9 cellular contexts compared by ENCODE assay signal in the genomic region with DNA sequence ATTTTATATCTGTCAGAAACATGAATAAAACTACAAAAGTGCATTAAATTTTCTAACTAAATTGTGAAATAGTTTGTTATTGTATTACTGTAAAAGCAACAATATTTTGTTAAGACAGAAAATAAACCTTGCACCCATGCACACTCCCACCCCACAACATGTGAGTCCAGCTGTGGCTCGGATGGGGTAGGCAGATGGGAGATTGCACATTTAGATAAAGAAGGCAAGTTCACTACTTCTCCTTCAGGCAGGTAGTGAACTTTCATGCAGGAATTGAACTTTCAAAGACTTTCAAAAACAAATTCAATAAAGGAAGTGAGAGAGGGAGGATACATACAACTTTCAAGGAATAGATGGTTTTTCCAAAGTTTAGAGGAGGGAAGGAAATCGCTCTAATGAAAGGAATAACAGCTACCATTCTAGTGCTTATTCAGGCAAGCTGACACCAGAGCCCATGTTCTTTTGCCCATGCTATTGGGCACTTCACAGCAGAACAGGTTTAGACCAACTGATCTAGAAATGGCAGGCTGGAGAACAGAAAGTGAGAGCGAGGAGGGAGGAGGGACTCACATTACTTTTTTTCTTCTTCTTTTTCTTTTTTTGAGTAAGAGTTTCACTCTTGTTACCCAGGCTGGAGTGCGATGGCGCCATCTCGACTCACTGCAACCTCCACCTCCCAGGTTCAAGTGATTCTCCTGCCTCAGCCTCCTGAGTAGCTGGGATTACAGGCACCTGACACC. TPM values are rescaled to one million over a fixed set of nuclear protein-coding genes. Genes with fewer than 3 reads are reported as not detected.
DNase-seq lines count a peak whose midpoint lies in the region; ATAC-seq and TF ChIP-seq lines count a peak whose summit lies in the region.
"Had no signal": no experiment of that assay in that cellular context is flagged by ENCODE, and none has a peak within 500 bp of the region (broad histone marks: within the 10 kb centered on the region; RNA-seq: fewer than 3 reads in every experiment).

No MANE protein-coding gene starts in this region.

- H3K4me3 Mint-ChIP-seq in activated CD4-positive, alpha-beta T cell treated with anti-CD3 and anti-CD28 coated beads, Interleukin-2, amount 10 ng/mL, durations not matched to agents 24 days and 14 days: peak overlapping the region; percentile 11
- H3K4me3 Mint-ChIP-seq in activated CD4-positive, alpha-beta T cell treated with anti-CD3 and anti-CD28 coated beads, Interleukin-2, amount 10 ng/mL, durations not matched to agents 7 days and 5 days: no peak overlapping the region

- peaks cover 42% of the 10 kb centered on the region for H3K4me1 Mint-ChIP-seq in activated CD4-positive, alpha-beta T cell treated with anti-CD3 and anti-CD28 coated beads, Interleukin-2, amount 10 ng/mL, durations not matched to agents 24 days and 14 days
- peaks cover 45% of the 10 kb centered on the region for H3K4me1 Mint-ChIP-seq in activated CD4-positive, alpha-beta T cell treated with anti-CD3 and anti-CD28 coated beads, Interleukin-2, amount 10 ng/mL, durations not matched to agents 7 days and 5 days

- H3K27ac ChIP-seq in osteoblast (ENCODE audit: low read depth, low read length): no peak overlapping the region

- no peak overlapping the region for H3K27ac Mint-ChIP-seq in activated CD4-positive, alpha-beta T cell treated with anti-CD3 and anti-CD28 coated beads, Interleukin-2, amount 10 ng/mL, durations not matched to agents 24 days and 14 days
- H3K27ac Mint-ChIP-seq in activated CD4-positive, alpha-beta T cell treated with anti-CD3 and anti-CD28 coated beads, Interleukin-2, amount 10 ng/mL, durations not matched to agents 7 days and 5 days: no peak overlapping the region

- peaks cover 4% of the 10 kb centered on the region for H3K4me1 ChIP-seq in osteoblast (ENCODE audit: insufficient read depth, low read length)

- H3K4me3 ChIP-seq in osteoblast (ENCODE audit: insufficient read depth, low read length): no peak overlapping the region

- H3K79me2 ChIP-seq in osteoblast (ENCODE audit: insufficient read depth, low read length): no peaks in the 10 kb centered on the region

- TF ChIP-seq CTCF in osteoblast (IDR thresholded peaks at IDR 0.05; ENCODE audit: extremely low read depth, low read depth, low read length): no peak

- H3K27me3 Mint-ChIP-seq in activated CD4-positive, alpha-beta T cell treated with anti-CD3 and anti-CD28 coated beads, Interleukin-2, amount 10 ng/mL, durations not matched to agents 24 days and 14 days: peaks cover 2% of the 10 kb centered on the region
- peaks cover 4% of the 10 kb centered on the region for H3K27me3 Mint-ChIP-seq in activated CD4-positive, alpha-beta T cell treated with anti-CD3 and anti-CD28 coated beads, Interleukin-2, amount 10 ng/mL, durations not matched to agents 7 days and 5 days

- peaks cover 69% of the 10 kb centered on the region for H3K27me3 ChIP-seq in osteoblast (ENCODE audit: insufficient read depth, low read length)

- H3K36me3 ChIP-seq in osteoblast (ENCODE audit: insufficient read depth, low read length): no peaks in the 10 kb centered on the region

- CTCF ChIA-PET in activated CD4-positive, alpha-beta T cell treated with anti-CD3 and anti-CD28 coated beads, Interleukin-2, amount 10 ng/mL, durations not matched to agents 7 days and 5 days (lab: Charles Lee): interaction anchor here (1.3 kb wide), 1 partner anchor 8 kb away, joined by 4 read pairs; no protein-coding TSS in a partner anchor

- DNase-seq in activated CD4-positive, alpha-beta T cell treated with anti-CD3 and anti-CD28 coated beads, Interleukin-2, amount 10 ng/mL, durations not matched to agents 24 days and 14 days: peak; percentile 66
- DNase-seq in activated CD4-positive, alpha-beta T cell treated with anti-CD3 and anti-CD28 coated beads, Interleukin-2, amount 10 ng/mL, durations not matched to agents 7 days and 5 days: no peak
- DNase-seq in osteoblast (ENCODE audit: insufficient read length, low spot score, missing footprints): peak; percentile 44
- no peak for DNase-seq in cardiac septum (ENCODE audit: low spot score)
- no peak for DNase-seq in activated CD4-positive, CD25-positive, alpha-beta regulatory T cell treated with anti-CD3 and anti-CD28 coated beads, Interleukin-2, amount 50 U/mL, for 72 hours
- DNase-seq in NCI-H2081 (lab: John Stamatoyannopoulos, UW): no peak

- no peak overlapping the region for H3K4me2 ChIP-seq in osteoblast (ENCODE audit: insufficient read depth, low read length)

- H2AFZ ChIP-seq in osteoblast (ENCODE audit: low read length): no peak overlapping the region

- intact Hi-C loops in activated CD4-positive, alpha-beta T cell treated with anti-CD3 and anti-CD28 coated beads, Interleukin-2, amount 10 ng/mL, durations not matched to agents 24 days and 14 days (cut with micrococcal nuclease): loop anchor here (10.0 kb wide), 1 partner anchor 1122 kb away; the partner anchor contains the start of gene HIVEP2
- intact Hi-C loops in cardiac septum (cut with DNase I): no loop called here

- ATAC-seq in GM21619 (IDR thresholded peaks at IDR 0.05; ENCODE audit: unreplicated experiment) (peak; percentile 37), HG03520 (IDR thresholded peaks at IDR 0.05; ENCODE audit: unreplicated experiment) (peak; percentile 37)
- ATAC-seq: Panc1 had no signal

- H4K20me1 ChIP-seq in osteoblast (ENCODE audit: insufficient read depth, low read length): no peaks in the 10 kb centered on the region

- POLR2A ChIA-PET in activated CD4-positive, alpha-beta T cell treated with anti-CD3 and anti-CD28 coated beads, Interleukin-2, amount 10 ng/mL, durations not matched to agents 7 days and 5 days (lab: Charles Lee): no interaction called here

- peaks cover 4% of the 10 kb centered on the region for H3K9me3 Mint-ChIP-seq in activated CD4-positive, alpha-beta T cell treated with anti-CD3 and anti-CD28 coated beads, Interleukin-2, amount 10 ng/mL, durations not matched to agents 24 days and 14 days
- peaks cover 3% of the 10 kb centered on the region for H3K9me3 Mint-ChIP-seq in activated CD4-positive, alpha-beta T cell treated with anti-CD3 and anti-CD28 coated beads, Interleukin-2, amount 10 ng/mL, durations not matched to agents 7 days and 5 days

- H3K9me3 ChIP-seq in osteoblast (ENCODE audit: low read depth, low read length): no peaks in the 10 kb centered on the region

- H3K36me3 Mint-ChIP-seq in activated CD4-positive, alpha-beta T cell treated with anti-CD3 and anti-CD28 coated beads, Interleukin-2, amount 10 ng/mL, durations not matched to agents 24 days and 14 days (ENCODE audit: low read depth): no peaks in the 10 kb centered on the region
- H3K36me3 Mint-ChIP-seq in activated CD4-positive, alpha-beta T cell treated with anti-CD3 and anti-CD28 coated beads, Interleukin-2, amount 10 ng/mL, durations not matched to agents 7 days and 5 days (ENCODE audit: low read depth): no peaks in the 10 kb centered on the region

RNA-seq across cellular contexts. Expression of gene SF3B5, which starts 28.5 kb away (rescaled TPM):
- total RNA-seq in activated CD4-positive, alpha-beta T cell treated with anti-CD3 and anti-CD28 coated beads, Interleukin-2, amount 10 ng/mL, durations not matched to agents 24 days and 14 days: 214 and 217 TPM in 2 replicates
- 100 to 1,000 TPM; 138 to 141 TPM for total RNA-seq in activated CD4-positive, alpha-beta T cell treated with anti-CD3 and anti-CD28 coated beads, Interleukin-2, amount 10 ng/mL, durations not matched to agents 7 days and 5 days
- total RNA-seq in osteoblast (67.5 and 78.9 TPM in 2 replicates), cardiac septum (96.3 TPM)

RNA-seq across cellular contexts. Expression of gene PLAGL1, which starts 58.9 kb away (rescaled TPM):
- total RNA-seq in activated CD4-positive, alpha-beta T cell treated with anti-CD3 and anti-CD28 coated beads, Interleukin-2, amount 10 ng/mL, durations not matched to agents 24 days and 14 days: 14.6 and 19.8 TPM in 2 replicates
- total RNA-seq in activated CD4-positive, alpha-beta T cell treated with anti-CD3 and anti-CD28 coated beads, Interleukin-2, amount 10 ng/mL, durations not matched to agents 7 days and 5 days: 1 to 10 TPM; 4.5 to 5.7 TPM
- 16.6 and 22.4 TPM in 2 replicates for total RNA-seq in osteoblast
- 13.0 TPM for total RNA-seq in cardiac septum

Comparison
In these comparisons a context has a peak if more than half of its experiments do, and no peak if none do; other contexts are left out.
1. DNase-seq: peak in activated CD4-positive, alpha-beta T cell treated with anti-CD3 and anti-CD28 coated beads, Interleukin-2, amount 10 ng/mL, durations not matched to agents 24 days and 14 days (single experiment) and osteoblast (single experiment); none in activated CD4-positive, alpha-beta T cell treated with anti-CD3 and anti-CD28 coated beads, Interleukin-2, amount 10 ng/mL, durations not matched to agents 7 days and 5 days (single experiment), cardiac septum (single experiment), activated CD4-positive, CD25-positive, alpha-beta regulatory T cell treated with anti-CD3 and anti-CD28 coated beads, Interleukin-2, amount 50 U/mL, for 72 hours (single experiment) and NCI-H2081 (0 of 2).